ENCODE assay signal across 19 cellular contexts in the genomic region with DNA sequence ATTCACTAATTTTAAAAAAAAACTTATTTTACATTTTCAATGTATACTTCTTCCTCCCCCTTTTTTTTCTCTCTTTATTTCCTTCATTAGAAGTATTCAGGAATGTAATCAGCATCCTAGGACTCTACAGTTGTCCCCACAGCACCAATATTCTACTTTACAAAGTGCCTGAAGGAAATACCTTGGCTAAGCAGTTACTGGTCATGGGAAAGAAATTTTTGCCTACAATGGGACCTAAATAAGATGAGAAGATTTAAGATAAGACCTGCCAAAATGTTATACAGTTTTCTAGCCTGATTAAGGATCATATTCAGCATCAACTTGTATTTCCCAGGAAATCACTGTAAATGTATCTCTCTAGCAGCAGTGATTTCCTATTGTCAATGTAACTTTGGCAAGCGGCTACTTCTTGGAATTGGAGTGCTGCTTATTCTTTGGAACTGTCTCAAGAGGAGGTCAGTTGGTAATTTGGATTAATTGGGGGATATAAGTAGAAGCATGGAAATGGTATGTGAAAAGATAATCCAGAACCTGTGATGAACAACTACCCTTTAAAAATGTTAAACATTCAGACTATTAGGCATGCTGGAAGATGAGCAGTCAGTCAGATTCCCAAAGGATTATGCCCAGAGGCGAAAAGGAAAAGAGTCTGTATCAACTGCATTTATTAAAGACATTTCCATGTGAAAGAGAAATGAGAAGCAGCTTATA.
A peak's percentile ranks its signal among the peaks of the same experiment; 100 is the strongest.
DNase-seq lines count a peak whose midpoint lies in the region; ATAC-seq and TF ChIP-seq lines count a peak whose summit lies in the region.
"Had no signal": no experiment of that assay in that cellular context is flagged by ENCODE, and none has a peak within 500 bp of the region (broad histone marks: within the 10 kb centered on the region; RNA-seq: fewer than 3 reads in every experiment).

No MANE protein-coding gene starts in this region.

- WGBS in esophagus squamous epithelium, 2 donors, result 58 to 71% methylated on average over 2 of the region's 2 CpGs
- WGBS in upper lobe of left lung, 2 donors, result 69 to 71% methylated on average over 2 of the region's 2 CpGs

- ATAC-seq in HG03095 (IDR thresholded peaks at IDR 0.05; ENCODE audit: unreplicated experiment), result no peak
- ATAC-seq in upper lobe of left lung (ENCODE audit: low FRiP score in 2 of 2), result no peak

- H3K27me3 ChIP-seq in BE2C, result no peaks in the 10 kb centered on the region
- no peaks in the 10 kb centered on the region for H3K27me3 ChIP-seq in esophagus squamous epithelium
- H3K27me3 ChIP-seq in rectal smooth muscle tissue (ENCODE audit: control insufficient read depth, insufficient read depth, low read length), result no peaks in the 10 kb centered on the region
- no peaks in the 10 kb centered on the region for H3K27me3 ChIP-seq in upper lobe of left lung
- H3K27me3 ChIP-seq: body of pancreas had no signal

- TF ChIP-seq POLR2A in esophagus squamous epithelium (IDR thresholded peaks at IDR 0.05), result no peak
- no peak for TF ChIP-seq POLR2A in upper lobe of left lung (IDR thresholded peaks at IDR 0.05)

- H3K9ac ChIP-seq in rectal smooth muscle tissue (ENCODE audit: low read length), result no peak overlapping the region

- no peak for DNase-seq in BE2C
- peak; percentile 24 for DNase-seq in NCI-H69 (lab: John Stamatoyannopoulos, UW)
- DNase-seq in esophagus squamous epithelium (lab: John Stamatoyannopoulos, UW), result no peak
- DNase-seq in NCI-H345 treated with DMSO at 0.1 percent for 48 hours (lab: John Stamatoyannopoulos, UW; ENCODE audit: unreplicated experiment), result no peak
- no peak for DNase-seq in upper lobe of left lung
- DNase-seq in NCI-H1694 treated with DMSO at 0.1 percent for 48 hours (lab: John Stamatoyannopoulos, UW), result no peak
- DNase-seq: activated CD4-positive, alpha-beta T cell treated with anti-CD3 and anti-CD28 coated beads for 48 hours; activated CD8-positive, alpha-beta memory T cell treated with anti-CD3 and anti-CD28 coated beads, Interleukin-2, amount 50 U/mL, for 48 hours; activated naive CD4-positive, alpha-beta T cell; body of pancreas; CD8-positive, alpha-beta memory T cell; kidney glomerular epithelial cell; SIG-M5; stimulated activated CD4-positive, alpha-beta T cell treated with anti-CD3 and anti-CD28 coated beads, Interleukin-12 subunit alpha, Interleukin-12 subunit beta, amount 100 ng/mL, for 4 hours; stimulated activated naive CD4-positive, alpha-beta T cell; T-helper 9 cell had no signal

- peak overlapping the region; percentile 17 to 78 (median 64) for H3K27ac ChIP-seq in esophagus squamous epithelium
- H3K27ac ChIP-seq in rectal smooth muscle tissue (ENCODE audit: low read depth, low read length), result peak overlapping the region; percentile 75
- H3K27ac ChIP-seq in upper lobe of left lung, result peak overlapping the region in 1 of 4 donors; percentile 15
- H3K27ac ChIP-seq: body of pancreas had no signal

- TF ChIP-seq CTCF in BE2C (IDR thresholded peaks at IDR 0.05; ENCODE audit: low read depth, low read length) (no peak), esophagus squamous epithelium (IDR thresholded peaks at IDR 0.05) (no peak), upper lobe of left lung (IDR thresholded peaks at IDR 0.05) (no peak)

- H3K4me1 ChIP-seq in BE2C, result peaks cover 43% of the 10 kb centered on the region
- peaks cover 0 to 70% (median 24%) of the 10 kb centered on the region in 3 donors for H3K4me1 ChIP-seq in esophagus squamous epithelium
- peaks cover 46% of the 10 kb centered on the region for H3K4me1 ChIP-seq in rectal smooth muscle tissue (ENCODE audit: control insufficient read depth, insufficient read depth, low read length)
- peaks cover 7 to 16% (median 14%) of the 10 kb centered on the region in 4 donors for H3K4me1 ChIP-seq in upper lobe of left lung

- H3K4me3 ChIP-seq in BE2C (ENCODE audit: low read depth, low read length), result peak overlapping the region; percentile 47
- H3K4me3 ChIP-seq in esophagus squamous epithelium, result no peak overlapping the region
- no peak overlapping the region for H3K4me3 ChIP-seq in rectal smooth muscle tissue (ENCODE audit: low read length)
- no peak overlapping the region for H3K4me3 ChIP-seq in upper lobe of left lung
- H3K4me3 ChIP-seq: body of pancreas, GM12878 had no signal

- H3K36me3 ChIP-seq in BE2C (no peaks in the 10 kb centered on the region; the same call in 1 of the 2 replicates), esophagus squamous epithelium (no peaks in the 10 kb centered on the region), rectal smooth muscle tissue (ENCODE audit: control insufficient read depth, insufficient read depth, low read length) (no peaks in the 10 kb centered on the region), upper lobe of left lung (peaks cover 0 to 7% (median 0%) of the 10 kb centered on the region in 4 donors)

- intact Hi-C loops in esophagus squamous epithelium (cut with DNase I), result loop anchor here (10.0 kb wide), 2 partner anchors 112 to 192 kb away; partner anchors contain the start of gene SYNPO2

- H3K9me3 ChIP-seq in BE2C, result no peaks in the 10 kb centered on the region
- H3K9me3 ChIP-seq in esophagus squamous epithelium, result no peaks in the 10 kb centered on the region
- H3K9me3 ChIP-seq in upper lobe of left lung, result no peaks in the 10 kb centered on the region
- H3K9me3 ChIP-seq: body of pancreas had no signal

- no peak for TF ChIP-seq EP300 in upper lobe of left lung (IDR thresholded peaks at IDR 0.05)
